Comparison of ENCODE assay signal across 8 cellular contexts in genomic region chr7:75156335-75156912, GRCh38.
DNase-seq lines count a peak whose midpoint lies in the region; ATAC-seq and TF ChIP-seq lines count a peak whose summit lies in the region.
"Not testable (repeated sequence)": the region's sequence is repeated elsewhere in the genome, so short reads cannot be mapped to it uniquely, and the experiment has no call there.

No MANE protein-coding gene starts in this region.

- TF ChIP-seq POLR2A in right lobe of liver (IDR thresholded peaks at IDR 0.05); tibial nerve (IDR thresholded peaks at IDR 0.05): not testable (repeated sequence)

- intact Hi-C loops in right lobe of liver (cut with DNase I); sciatic nerve (cut with DNase I): not testable (repeated sequence)

- H3K9me3 ChIP-seq in esophagus (ENCODE audit: control insufficient read depth in 2 of 2, insufficient read depth in 1 of 2, low read depth in 1 of 2, low read length in 1 of 2); right lobe of liver; tibial nerve: not testable (repeated sequence)

- H3K27me3 ChIP-seq in esophagus (ENCODE audit: control insufficient read depth in 1 of 2, insufficient read depth in 2 of 2, low read length in 2 of 2); right lobe of liver; tibial nerve: not testable (repeated sequence)

- peak; percentile 39 for ATAC-seq in GM18870 (IDR thresholded peaks at IDR 0.05; ENCODE audit: unreplicated experiment)
- peak; percentile 45 for ATAC-seq in HG03469 (IDR thresholded peaks at IDR 0.05; ENCODE audit: unreplicated experiment)
- peak in 3 of 4 donors; percentile 28 to 44 (median 36) for ATAC-seq in right lobe of liver
- ATAC-seq in sciatic nerve: peak; percentile 16

- not testable (repeated sequence) for TF ChIP-seq EP300 in tibial nerve (IDR thresholded peaks at IDR 0.05)

- H3K4me1 ChIP-seq in esophagus (ENCODE audit: control insufficient read depth in 2 of 2, insufficient read depth in 2 of 2, low read length in 1 of 2); right lobe of liver; tibial nerve: not testable (repeated sequence)

- peak; percentile 31 for DNase-seq in T-helper 9 cell
- DNase-seq in activated naive CD4-positive, alpha-beta T cell treated with anti-CD3 and anti-CD28 coated beads, Interleukin-2, amount 50 U/mL, for 16 hours: peak; percentile 12
- DNase-seq in right lobe of liver: peak; percentile 43 to 79 (median 58)
- DNase-seq in sciatic nerve (ENCODE audit: low spot score): peak; percentile 72
- peak in 1 of 2 donors; percentile 7 for DNase-seq in tibial nerve (ENCODE audit: low spot score in 2 of 2)

- not testable (repeated sequence) for H3K36me3 ChIP-seq in esophagus (ENCODE audit: control insufficient read depth in 2 of 2, insufficient read depth in 2 of 2, low read length in 1 of 2); right lobe of liver; tibial nerve

- WGBS in esophagus, 2 donors: 3% methylated on average over 12 to 20 of the region's 37 CpGs
- WGBS in right lobe of liver (ENCODE audit: insufficient coverage, low coverage, low lambda C conversion rate, missing lambda C conversion rate): 0% methylated on average over 3 of the region's 37 CpGs
- no CpG with 5 or more reads among the region's 37 CpGs for WGBS in tibial nerve, 2 donors

- not testable (repeated sequence) for TF ChIP-seq CTCF in right lobe of liver (IDR thresholded peaks at IDR 0.05); tibial nerve (IDR thresholded peaks at IDR 0.05)

- H3K4me3 ChIP-seq in esophagus (ENCODE audit: low read depth in 1 of 2, low read length in 2 of 2): peak overlapping the region in 1 of 2 donors; percentile 22
- peak overlapping the region in 2 of 3 donors; percentile 9 to 52 for H3K4me3 ChIP-seq in right lobe of liver
- H3K4me3 ChIP-seq in tibial nerve: peak overlapping the region; percentile 27 to 52 (median 38)

- H3K27ac ChIP-seq in esophagus (ENCODE audit: low read depth in 2 of 2, low read length in 1 of 2) (peak overlapping the region; percentile 31 to 73), right lobe of liver (peak overlapping the region in 1 of 3 donors; percentile 50), tibial nerve (peak overlapping the region in 1 of 4 donors; percentile 61)
